Comparison of ENCODE assay signal across 33 cellular contexts in the genomic region with DNA sequence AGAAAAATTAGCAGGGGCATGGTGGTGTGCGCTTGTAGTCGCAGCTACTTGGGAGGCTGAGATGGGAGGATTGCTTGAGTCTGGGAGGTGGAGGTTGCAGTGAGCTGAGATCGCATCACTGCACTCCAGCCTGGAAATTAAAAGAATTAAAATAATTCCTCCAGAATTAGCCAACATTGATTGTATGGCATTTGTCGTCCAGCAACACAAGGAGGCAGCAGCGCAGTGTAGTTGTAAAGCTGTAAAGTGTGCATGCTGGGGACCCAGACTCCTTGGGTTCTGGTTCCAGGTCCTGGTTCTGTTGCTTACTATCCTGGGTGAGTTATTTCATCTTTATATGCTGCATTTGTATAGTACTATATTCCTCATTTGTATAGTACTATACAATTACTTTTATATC. TPM values are rescaled to one million over a fixed set of nuclear protein-coding genes. Genes with fewer than 3 reads are reported as not detected.
"Had no signal": no experiment of that assay in that cellular context is flagged by ENCODE, and none has a peak within 500 bp of the region (broad histone marks: within the 10 kb centered on the region; RNA-seq: fewer than 3 reads in every experiment).

No MANE protein-coding gene starts in this region.

- H3K4me3 ChIP-seq: ascending aorta, cardiac muscle cell, MG63 had no signal

- DNase-seq: activated CD4-positive, alpha-beta T cell treated with anti-CD3 and anti-CD28 coated beads, Interleukin-2, amount 10 ng/mL, durations not matched to agents 24 days and 14 days; activated CD4-positive, alpha-beta T cell treated with anti-CD3 and anti-CD28 coated beads, Interleukin-2, amount 50 U/mL, for 4 hours; activated CD8-positive, alpha-beta T cell treated with anti-CD3 and anti-CD28 coated beads, Interleukin-2, amount 10 ng/mL, durations not matched to agents 7 days and 5 days; activated gamma-delta T cell; activated naive CD4-positive, alpha-beta T cell treated with Interleukin-2 at 50 U/mL for 16 hours; activated naive CD8-positive, alpha-beta T cell treated with anti-CD3 and anti-CD28 coated beads, Interleukin-2, amount 10 ng/mL, durations not matched to agents 7 days and 5 days; activated T-cell treated with anti-CD3 and anti-CD28 coated beads, Interleukin-2, amount 50 U/mL, for 24 hours; amygdala; Karpas-422; MG63; NCI-H1048; NCI-H1105 treated with DMSO at 0.1 percent for 48 hours; NCI-H1436; NCI-H187; NCI-H2029 treated with DMSO at 0.1 percent for 48 hours; NCI-H2107; NCI-H2171; NCI-H510A; NCI-H526; NCI-H774; SIG-M5; T1000 had no signal

- H3K27me3 Mint-ChIP-seq: activated CD4-positive, alpha-beta T cell treated with anti-CD3 and anti-CD28 coated beads, Interleukin-2, amount 10 ng/mL, durations not matched to agents 24 days and 14 days; activated naive CD4-positive, alpha-beta T cell treated with anti-CD3 and anti-CD28 coated beads, Interleukin-2, amount 50 U/mL, for 24 hours; activated naive CD8-positive, alpha-beta T cell treated with anti-CD3 and anti-CD28 coated beads, Interleukin-2, amount 10 ng/mL, durations not matched to agents 7 days and 5 days; activated T-cell treated with anti-CD3 and anti-CD28 coated beads, Interleukin-2, amount 50 U/mL, for 24 hours; central memory CD8-positive, alpha-beta T cell had no signal

- H3K4me3 Mint-ChIP-seq: activated CD4-positive, alpha-beta T cell treated with anti-CD3 and anti-CD28 coated beads, Interleukin-2, amount 10 ng/mL, durations not matched to agents 24 days and 14 days; activated CD8-positive, alpha-beta T cell treated with anti-CD3 and anti-CD28 coated beads, Interleukin-2, amount 10 ng/mL, durations not matched to agents 7 days and 5 days; activated naive CD4-positive, alpha-beta T cell treated with anti-CD3 and anti-CD28 coated beads, Interleukin-2, amount 50 U/mL, for 24 hours; activated naive CD8-positive, alpha-beta T cell treated with anti-CD3 and anti-CD28 coated beads, Interleukin-2, amount 10 ng/mL, durations not matched to agents 7 days and 5 days; activated T-cell treated with anti-CD3 and anti-CD28 coated beads, Interleukin-2, amount 50 U/mL, for 24 hours; central memory CD8-positive, alpha-beta T cell had no signal

- ATAC-seq: activated CD8-positive, alpha-beta T cell treated with anti-CD3 and anti-CD28 coated beads, Interleukin-2, amount 10 ng/mL, durations not matched to agents 7 days and 5 days; Right ventricle myocardium inferior had no signal

- H3K4me1 ChIP-seq: ascending aorta had no signal

- H3K27me3 ChIP-seq: ascending aorta, cardiac muscle cell, MG63 had no signal

- H3K4me1 Mint-ChIP-seq: activated CD4-positive, alpha-beta T cell treated with anti-CD3 and anti-CD28 coated beads, Interleukin-2, amount 10 ng/mL, durations not matched to agents 24 days and 14 days; activated naive CD4-positive, alpha-beta T cell treated with anti-CD3 and anti-CD28 coated beads, Interleukin-2, amount 50 U/mL, for 24 hours; activated naive CD8-positive, alpha-beta T cell treated with anti-CD3 and anti-CD28 coated beads, Interleukin-2, amount 10 ng/mL, durations not matched to agents 7 days and 5 days; central memory CD8-positive, alpha-beta T cell had no signal

- H3K9me3 Mint-ChIP-seq: activated CD4-positive, alpha-beta T cell treated with anti-CD3 and anti-CD28 coated beads, Interleukin-2, amount 10 ng/mL, durations not matched to agents 24 days and 14 days; activated naive CD4-positive, alpha-beta T cell treated with anti-CD3 and anti-CD28 coated beads, Interleukin-2, amount 50 U/mL, for 24 hours; activated naive CD8-positive, alpha-beta T cell treated with anti-CD3 and anti-CD28 coated beads, Interleukin-2, amount 10 ng/mL, durations not matched to agents 7 days and 5 days; activated T-cell treated with anti-CD3 and anti-CD28 coated beads, Interleukin-2, amount 50 U/mL, for 24 hours; activated T-helper 2 cell treated with anti-CD3 and anti-CD28 coated beads, Interferon-gamma antibody, Interleukin-2, Interleukin-4, amounts not matched to agents 10 μg/mL and 5 μg/mL and 100 μg/mL, durations not matched to agents 14 hours and 24 hours and 36 hours; central memory CD8-positive, alpha-beta T cell had no signal

- H3K36me3 ChIP-seq: ascending aorta, cardiac muscle cell, MG63 had no signal

- H3K27ac ChIP-seq: ascending aorta, cardiac muscle cell, RWPE1 had no signal

- H3K27ac Mint-ChIP-seq: activated CD4-positive, alpha-beta T cell treated with anti-CD3 and anti-CD28 coated beads, Interleukin-2, amount 10 ng/mL, durations not matched to agents 24 days and 14 days; activated CD8-positive, alpha-beta T cell treated with anti-CD3 and anti-CD28 coated beads, Interleukin-2, amount 10 ng/mL, durations not matched to agents 7 days and 5 days; activated naive CD4-positive, alpha-beta T cell treated with anti-CD3 and anti-CD28 coated beads, Interleukin-2, amount 50 U/mL, for 24 hours; activated naive CD8-positive, alpha-beta T cell treated with anti-CD3 and anti-CD28 coated beads, Interleukin-2, amount 10 ng/mL, durations not matched to agents 7 days and 5 days; activated T-cell treated with anti-CD3 and anti-CD28 coated beads, Interleukin-2, amount 50 U/mL, for 24 hours; activated T-helper 2 cell treated with anti-CD3 and anti-CD28 coated beads, Interferon-gamma antibody, Interleukin-2, Interleukin-4, amounts not matched to agents 10 μg/mL and 5 μg/mL and 100 μg/mL, durations not matched to agents 14 hours and 24 hours and 36 hours had no signal

- H3K9me3 ChIP-seq: ascending aorta, MG63 had no signal

RNA-seq across cellular contexts. Expression of gene SLC35D3, which starts 58.3 kb away (rescaled TPM):
- total RNA-seq: activated CD4-positive, alpha-beta T cell treated with anti-CD3 and anti-CD28 coated beads, Interleukin-2, amount 10 ng/mL, durations not matched to agents 24 days and 14 days; activated CD8-positive, alpha-beta T cell treated with anti-CD3 and anti-CD28 coated beads, Interleukin-2, amount 10 ng/mL, durations not matched to agents 7 days and 5 days; activated naive CD8-positive, alpha-beta T cell treated with anti-CD3 and anti-CD28 coated beads, Interleukin-2, amount 10 ng/mL, durations not matched to agents 7 days and 5 days; activated T-helper 2 cell treated with anti-CD3 and anti-CD28 coated beads, Interferon-gamma antibody, Interleukin-2, Interleukin-4, amounts not matched to agents 10 μg/mL and 5 μg/mL and 100 μg/mL, durations not matched to agents 14 hours and 24 hours and 36 hours; ascending aorta; chondrocyte; Right ventricle myocardium inferior; SK-MEL-5; T-helper 1 cell treated with Interleukin-12 subunit alpha and Interleukin-12 subunit beta and Interleukin-4 antibody, amounts not matched to agents 30 ng/mL and 1 ng/mL, for 36 hours; T-helper 2 cell treated with Interferon-gamma antibody and Interleukin-4, amounts not matched to agents 100 ng/mL and 5 ng/mL, for 36 hours had no signal
